In the genomic region with DNA sequence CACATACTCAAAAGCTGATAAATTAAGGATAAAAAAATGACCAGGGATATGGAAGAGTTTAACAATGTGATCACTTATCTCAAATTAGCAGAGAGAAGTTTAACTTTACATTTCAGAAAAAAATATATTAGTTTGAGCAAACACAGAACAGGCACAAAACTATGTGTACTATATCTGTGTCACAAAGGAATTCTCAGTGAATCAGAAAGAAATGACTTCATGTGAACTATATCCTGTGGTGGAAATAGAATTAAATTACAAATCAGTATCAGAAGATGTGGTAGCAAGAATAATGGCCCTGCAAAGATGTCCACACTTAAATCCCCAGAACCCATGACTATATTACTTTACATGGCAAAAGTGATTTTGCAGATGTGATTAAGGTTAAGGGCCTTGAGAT, we compare ENCODE assay signal across 7 cellular contexts.
"Had no signal": no experiment of that assay in that cellular context is flagged by ENCODE, and none has a peak within 500 bp of the region (broad histone marks: within the 10 kb centered on the region; RNA-seq: fewer than 3 reads in every experiment).

No MANE protein-coding gene starts in this region.

- DNase-seq: IMR-90, KBM-7 had no signal

- ATAC-seq: HepG2, K562 had no signal

- H3K27ac ChIP-seq: HL-60 had no signal

- H3K27ac Mint-ChIP-seq: IgD-negative memory B cell had no signal

- FAIRE-seq: HepG2, HTR-8/SVneo, K562 had no signal

- H3K4me3 ChIP-seq: K562 had no signal

- H3K4me1 Mint-ChIP-seq: IgD-negative memory B cell had no signal

- H3K4me3 Mint-ChIP-seq: IgD-negative memory B cell had no signal
